In genomic region chr14:91100086-91100485, GRCh38 we compare ENCODE assay signal across 20 cellular contexts. TPM values are rescaled to one million over a fixed set of nuclear protein-coding genes. Genes with fewer than 3 reads are reported as not detected.
A peak's percentile ranks its signal among the peaks of the same experiment; 100 is the strongest.
DNase-seq lines count a peak whose midpoint lies in the region; ATAC-seq and TF ChIP-seq lines count a peak whose summit lies in the region.
"Had no signal": no experiment of that assay in that cellular context is flagged by ENCODE, and none has a peak within 500 bp of the region (broad histone marks: within the 10 kb centered on the region; RNA-seq: fewer than 3 reads in every experiment).

No MANE protein-coding gene starts in this region.

- peak overlapping the region; percentile 18 for H3K27ac Mint-ChIP-seq in activated T-cell treated with anti-CD3 and anti-CD28 coated beads, Interleukin-2, amount 50 U/mL, for 24 hours
- peak overlapping the region; percentile 23 to 83 (median 82) for H3K27ac Mint-ChIP-seq in CD4-positive, CD25-positive, alpha-beta regulatory T cell
- peak overlapping the region; percentile 4 for H3K27ac Mint-ChIP-seq in T-helper 17 cell
- H3K27ac Mint-ChIP-seq in neural progenitor cell: no peak overlapping the region
- H3K27ac Mint-ChIP-seq: GM23338 had no signal

- ATAC-seq in CD4-positive, CD25-positive, alpha-beta regulatory T cell (ENCODE audit: low read depth in 2 of 2): no peak
- no peak for ATAC-seq in T-helper 17 cell
- ATAC-seq: GM23338 had no signal

- no peak overlapping the region for H3K9ac ChIP-seq in neural progenitor cell

- DNase-seq in activated T-cell treated with anti-CD3 and anti-CD28 coated beads, Interleukin-2, amount 50 U/mL, for 24 hours: no peak
- DNase-seq in activated T-cell treated with anti-CD3 and anti-CD28 coated beads for 4 hours (no peak), T-helper 17 cell (no peak), head of caudate nucleus (peak in 28 of 42 donors; percentile 16 to 85 (median 58)), inferior parietal cortex (ENCODE audit: extremely low spot score) (no peak), neural progenitor cell (ENCODE audit: low spot score) (no peak)
- peak in 1 of 3 donors; percentile 45 for DNase-seq in CD4-positive, CD25-positive, alpha-beta regulatory T cell
- DNase-seq: BE2C, EL, GF-D8, HCEC 1CT, Kasumi-1, NCI-H1694, NCI-H2081, NCI-H2171, NCI-H345, NCI-H524 treated with DMSO at 0.1 percent for 48 hours, NCI-H82, Peyer's patch had no signal

- no peak overlapping the region for H3K27ac ChIP-seq in CD4-positive, CD25-positive, alpha-beta regulatory T cell (ENCODE audit: insufficient read depth, low read length, poor library complexity, severe bottlenecking)
- H3K27ac ChIP-seq in neural progenitor cell: no peak overlapping the region
- H3K27ac ChIP-seq: Peyer's patch had no signal

- intact Hi-C loops in head of caudate nucleus (cut with DNase I): no loop called here

- no peaks in the 10 kb centered on the region for H4K20me1 ChIP-seq in neural progenitor cell (ENCODE audit: low read depth)

- no peaks in the 10 kb centered on the region for H3K9me3 Mint-ChIP-seq in activated T-cell treated with anti-CD3 and anti-CD28 coated beads, Interleukin-2, amount 50 U/mL, for 24 hours
- no peaks in the 10 kb centered on the region for H3K9me3 Mint-ChIP-seq in CD4-positive, CD25-positive, alpha-beta regulatory T cell
- no peaks in the 10 kb centered on the region for H3K9me3 Mint-ChIP-seq in neural progenitor cell
- H3K9me3 Mint-ChIP-seq: GM23338 had no signal

- H3K36me3 ChIP-seq in CD4-positive, CD25-positive, alpha-beta regulatory T cell (ENCODE audit: control insufficient read depth, insufficient read depth, low read length): no peaks in the 10 kb centered on the region
- H3K36me3 ChIP-seq in neural progenitor cell: no peaks in the 10 kb centered on the region
- H3K36me3 ChIP-seq: BE2C, Peyer's patch had no signal

- H3K4me3 Mint-ChIP-seq in activated T-cell treated with anti-CD3 and anti-CD28 coated beads, Interleukin-2, amount 50 U/mL, for 24 hours: no peak overlapping the region
- H3K4me3 Mint-ChIP-seq in CD4-positive, CD25-positive, alpha-beta regulatory T cell: peak overlapping the region in 3 of 4 donors; percentile 53 to 62 (median 53)
- H3K4me3 Mint-ChIP-seq in T-helper 17 cell: no peak overlapping the region
- no peak overlapping the region for H3K4me3 Mint-ChIP-seq in neural progenitor cell
- H3K4me3 Mint-ChIP-seq: GM23338 had no signal

- peaks cover 11% of the 10 kb centered on the region for H3K4me1 ChIP-seq in CD4-positive, CD25-positive, alpha-beta regulatory T cell (ENCODE audit: control insufficient read depth, insufficient read depth, low read length, poor library complexity, severe bottlenecking)
- H3K4me1 ChIP-seq in neural progenitor cell: no peaks in the 10 kb centered on the region
- H3K4me1 ChIP-seq: BE2C, Peyer's patch had no signal

- H3K27me3 ChIP-seq in CD4-positive, CD25-positive, alpha-beta regulatory T cell (ENCODE audit: control insufficient read depth, insufficient read depth, low read length): no peaks in the 10 kb centered on the region
- H3K27me3 ChIP-seq in neural progenitor cell: no peaks in the 10 kb centered on the region
- H3K27me3 ChIP-seq: BE2C, Peyer's patch had no signal

- peak overlapping the region; percentile 63 for H3K4me3 ChIP-seq in CD4-positive, CD25-positive, alpha-beta regulatory T cell (ENCODE audit: low read depth, low read length)
- H3K4me3 ChIP-seq in neural progenitor cell: no peak overlapping the region
- H3K4me3 ChIP-seq: GM23338, Peyer's patch had no signal

- no peaks in the 10 kb centered on the region for H3K27me3 Mint-ChIP-seq in activated T-cell treated with anti-CD3 and anti-CD28 coated beads, Interleukin-2, amount 50 U/mL, for 24 hours
- no peaks in the 10 kb centered on the region for H3K27me3 Mint-ChIP-seq in CD4-positive, CD25-positive, alpha-beta regulatory T cell
- H3K27me3 Mint-ChIP-seq in T-helper 17 cell (no peaks in the 10 kb centered on the region), neural progenitor cell (ENCODE audit: insufficient read depth, low read depth) (peaks cover 5% of the 10 kb centered on the region)

- H3K9me3 ChIP-seq in CD4-positive, CD25-positive, alpha-beta regulatory T cell (ENCODE audit: control insufficient read depth in 2 of 2, low read length in 2 of 2): no peaks in the 10 kb centered on the region
- no peaks in the 10 kb centered on the region for H3K9me3 ChIP-seq in T-helper 17 cell (ENCODE audit: control insufficient read depth, low read length, poor library complexity, severe bottlenecking)
- no peaks in the 10 kb centered on the region for H3K9me3 ChIP-seq in neural progenitor cell (ENCODE audit: low read depth)
- H3K9me3 ChIP-seq: BE2C, Peyer's patch had no signal

- no peak for TF ChIP-seq CTCF in neural progenitor cell (IDR thresholded peaks at IDR 0.05)

- no peaks in the 10 kb centered on the region for H3F3A ChIP-seq in neural progenitor cell (ENCODE audit: low read depth)

- H3K4me1 Mint-ChIP-seq in activated T-cell treated with anti-CD3 and anti-CD28 coated beads, Interleukin-2, amount 50 U/mL, for 24 hours (ENCODE audit: low read depth): peaks cover 12% of the 10 kb centered on the region
- H3K4me1 Mint-ChIP-seq in CD4-positive, CD25-positive, alpha-beta regulatory T cell: peaks cover 8 to 26% (median 19%) of the 10 kb centered on the region in 4 donors
- H3K4me1 Mint-ChIP-seq in T-helper 17 cell (peaks cover 3% of the 10 kb centered on the region), neural progenitor cell (peaks cover 6% of the 10 kb centered on the region)

- H3K79me2 ChIP-seq in neural progenitor cell (ENCODE audit: low read depth): no peaks in the 10 kb centered on the region

- H3K36me3 Mint-ChIP-seq in activated T-cell treated with anti-CD3 and anti-CD28 coated beads, Interleukin-2, amount 50 U/mL, for 24 hours (ENCODE audit: low read depth): no peaks in the 10 kb centered on the region
- no peaks in the 10 kb centered on the region for H3K36me3 Mint-ChIP-seq in CD4-positive, CD25-positive, alpha-beta regulatory T cell
- H3K36me3 Mint-ChIP-seq in T-helper 17 cell (ENCODE audit: low read depth): peaks cover 3% of the 10 kb centered on the region
- no peaks in the 10 kb centered on the region for H3K36me3 Mint-ChIP-seq in neural progenitor cell

- no peak overlapping the region for H3K4me2 ChIP-seq in neural progenitor cell
- H3K4me2 ChIP-seq: GM23338 had no signal

- no peak overlapping the region for H2AFZ ChIP-seq in neural progenitor cell (replicated peaks)
- H2AFZ ChIP-seq: GM23338 had no signal

RNA-seq across cellular contexts. Expression of gene DGLUCY, which starts 13.8 kb away (rescaled TPM):
- total RNA-seq in CD4-positive, CD25-positive, alpha-beta regulatory T cell: 120 TPM
- polyA plus RNA-seq in CD4-positive, CD25-positive, alpha-beta regulatory T cell: 10 to 100 TPM; 45.2 to 62.7 (median 56.9) TPM
- total RNA-seq in T-helper 17 cell (10 to 100 TPM; 81.7 to 86.0 TPM), neural progenitor cell (ENCODE audit: low replicate concordance) (17.0 and 47.2 TPM in 2 replicates)

RNA-seq across cellular contexts. Expression of gene RPS6KA5, which starts 39.6 kb away (rescaled TPM):
- total RNA-seq in CD4-positive, CD25-positive, alpha-beta regulatory T cell: 38.2 TPM
- polyA plus RNA-seq in CD4-positive, CD25-positive, alpha-beta regulatory T cell: 10 to 100 TPM; 20.9 to 29.1 (median 24.6) TPM
- 10 to 100 TPM; 35.4 to 42.0 TPM for total RNA-seq in T-helper 17 cell
- total RNA-seq in neural progenitor cell (ENCODE audit: low replicate concordance): 6.1 and 8.3 TPM in 2 replicates

Comparison
In these comparisons a context has a peak if more than half of its experiments do, and no peak if none do; other contexts are left out.
1. DNase-seq: peak in head of caudate nucleus (28 of 42); none in activated T-cell treated with anti-CD3 and anti-CD28 coated beads, Interleukin-2, amount 50 U/mL, for 24 hours (single experiment), activated T-cell treated with anti-CD3 and anti-CD28 coated beads for 4 hours (single experiment), T-helper 17 cell (0 of 3), inferior parietal cortex (single experiment) and neural progenitor cell (single experiment).
2. H3K4me3 Mint-ChIP-seq: peak in CD4-positive, CD25-positive, alpha-beta regulatory T cell (3 of 4); none in activated T-cell treated with anti-CD3 and anti-CD28 coated beads, Interleukin-2, amount 50 U/mL, for 24 hours (single experiment), T-helper 17 cell (single experiment) and neural progenitor cell (single experiment).